In genomic region chr13:32538234-32538620, GRCh38 we compare ENCODE assay signal across 8 cellular contexts. TPM values are rescaled to one million over a fixed set of nuclear protein-coding genes. Genes with fewer than 3 reads are reported as not detected.
DNase-seq lines count a peak whose midpoint lies in the region; ATAC-seq and TF ChIP-seq lines count a peak whose summit lies in the region.

No MANE protein-coding gene starts in this region.

- peak overlapping the region; percentile 45 for H4K91ac ChIP-seq in mesenchymal stem cell (ENCODE audit: low read length)

- H3K36me3 ChIP-seq in Panc1 (ENCODE audit: control insufficient read depth, insufficient read depth, low read length) (peaks cover 18% of the 10 kb centered on the region), mesenchymal stem cell (ENCODE audit: control insufficient read depth in 1 of 2, insufficient read depth in 2 of 2, low read depth in 1 of 2, low read length in 2 of 2) (peaks cover 0 to 33% of the 10 kb centered on the region in 2 experiments), tibial nerve (peaks cover 0 to 17% (median 0%) of the 10 kb centered on the region in 3 donors)

- H2BK120ac ChIP-seq in mesenchymal stem cell (ENCODE audit: low read depth, low read length) = peak overlapping the region; percentile 83

- peak overlapping the region; percentile 95 for H3K9ac ChIP-seq in mesenchymal stem cell (ENCODE audit: low read length)

- no peaks in the 10 kb centered on the region for H3K9me3 ChIP-seq in Panc1 (ENCODE audit: control insufficient read depth, insufficient read depth, low read depth, low read length)
- H3K9me3 ChIP-seq in mesenchymal stem cell (ENCODE audit: control insufficient read depth, low read length) = no peaks in the 10 kb centered on the region
- H3K9me3 ChIP-seq in tibial nerve = no peaks in the 10 kb centered on the region

- H3K4me3 ChIP-seq in Panc1 (ENCODE audit: low read depth in 2 of 2, low read length in 2 of 2) (peak overlapping the region; percentile 68 to 87), dorsolateral prefrontal cortex (peak overlapping the region; percentile 65 to 98 (median 90)), mesenchymal stem cell (ENCODE audit: insufficient read depth in 1 of 2, low read depth in 1 of 2, low read length in 2 of 2) (peak overlapping the region; percentile 77 to 86), tibial nerve (peak overlapping the region; percentile 69 to 80 (median 72))

- H3K79me1 ChIP-seq in mesenchymal stem cell (replicated peaks; ENCODE audit: low read length, poor library complexity, severe bottlenecking) = no peaks in the 10 kb centered on the region

- no TSS peak for BruUV-seq in Panc1 (replicated peaks; lab: Mats Ljungman, UMichigan)

- H3K4ac ChIP-seq in mesenchymal stem cell (ENCODE audit: low read depth in 1 of 2, low read length in 2 of 2) = peak overlapping the region; percentile 19 to 88

- H3K27me3 ChIP-seq in Panc1 (ENCODE audit: control insufficient read depth, insufficient read depth, low read length) (no peaks in the 10 kb centered on the region), dorsolateral prefrontal cortex (no peaks in the 10 kb centered on the region), mesenchymal stem cell (ENCODE audit: control insufficient read depth in 1 of 2, insufficient read depth in 1 of 2, low read length in 2 of 2) (no peaks in the 10 kb centered on the region), tibial nerve (no peaks in the 10 kb centered on the region)

- TF ChIP-seq CTCF in Panc1 (IDR thresholded peaks at IDR 0.05) = no peak
- no peak for TF ChIP-seq CTCF in dorsolateral prefrontal cortex (IDR thresholded peaks at IDR 0.05 in 54 of 56, conservative IDR thresholded peaks at IDR 0.05 in 2 of 56; ENCODE audit: low read depth in 1 of 56, partially characterized antibody in 56 of 56)
- no peak for TF ChIP-seq CTCF in tibial nerve (IDR thresholded peaks at IDR 0.05)

- POLR2A ChIA-PET in Panc1 (lab: Charles Lee) = no interaction called here

- peak overlapping the region; percentile 24 for H3K4me2 ChIP-seq in mesenchymal stem cell (ENCODE audit: low read length, poor library complexity, severe bottlenecking)

- peak overlapping the region; percentile 47 for H2AFZ ChIP-seq in mesenchymal stem cell (ENCODE audit: low read depth, low read length)

- peaks cover 3% of the 10 kb centered on the region; the same call in 1 of the 2 replicates for H3K4me1 ChIP-seq in Panc1 (ENCODE audit: control insufficient read depth, insufficient read depth, low read length)
- peaks cover 2% of the 10 kb centered on the region for H3K4me1 ChIP-seq in mesenchymal stem cell (ENCODE audit: control insufficient read depth, insufficient read depth, low read depth, low read length)
- peaks cover 0 to 44% (median 21%) of the 10 kb centered on the region in 4 donors for H3K4me1 ChIP-seq in tibial nerve

- intact Hi-C loops in Panc1 (cut with micrococcal nuclease; ENCODE audit: unreplicated experiment) = no loop called here
- intact Hi-C loops in dorsolateral prefrontal cortex (cut with DNase I) = loop anchor here (1.0 to 10.0 kb wide), 4 partner anchors 63 to 1004 kb away; partner anchors contain the start of gene N4BP2L1 (in 2 of the 2)

- peak overlapping the region; percentile 95 for H4K8ac ChIP-seq in mesenchymal stem cell (ENCODE audit: low read length)

- peak overlapping the region; percentile 53 for H2AK5ac ChIP-seq in mesenchymal stem cell (ENCODE audit: low read length, severe bottlenecking)

- in situ Hi-C loops in Panc1 (cut with HindIII; ENCODE audit: low pct_unique_long_range_greater_than_20kb, low sequenced_read_pairs) = no loop called here

- peak; percentile 87 for ATAC-seq in GM18511 (IDR thresholded peaks at IDR 0.05; ENCODE audit: unreplicated experiment)
- peak; percentile 81 for ATAC-seq in HG02885 (IDR thresholded peaks at IDR 0.05; ENCODE audit: poor library complexity, unreplicated experiment)
- peak; percentile 88 for ATAC-seq in Panc1

- no peak overlapping the region for H3K23ac ChIP-seq in mesenchymal stem cell (ENCODE audit: low read length in 2 of 2)

- DNase-seq in AG08396 (ENCODE audit: low spot score) (peak; percentile 39), Panc1 (ENCODE audit: low read depth, low spot score) (no peak), dorsolateral prefrontal cortex (peak in 6 of 10 donors; percentile 17 to 48 (median 38)), mesenchymal stem cell (peak; percentile 83), tibial nerve (ENCODE audit: low spot score in 2 of 2) (no peak), GOT3 (lab: John Stamatoyannopoulos, UW) (no peak)

- H3K14ac ChIP-seq in mesenchymal stem cell (ENCODE audit: low read length in 2 of 2) = peak overlapping the region; percentile 23 to 25

- no peak for TF ChIP-seq POLR2A in tibial nerve (IDR thresholded peaks at IDR 0.05)

- H3K27ac ChIP-seq in Panc1 (ENCODE audit: low read length) = peak overlapping the region; percentile 98
- peak overlapping the region; percentile 51 to 97 (median 90) for H3K27ac ChIP-seq in dorsolateral prefrontal cortex
- H3K27ac ChIP-seq in mesenchymal stem cell (ENCODE audit: low read length, poor library complexity, severe bottlenecking) = peak overlapping the region; percentile 94
- peak overlapping the region; percentile 90 to 98 (median 94) for H3K27ac ChIP-seq in tibial nerve

- under 1% methylated on average over 20 of the region's 20 CpGs for WGBS in mesenchymal stem cell
- 0 to 1% methylated on average over 20 of the region's 20 CpGs for WGBS in tibial nerve, 2 donors

- peak overlapping the region; percentile 80 to 96 for H3K18ac ChIP-seq in mesenchymal stem cell (ENCODE audit: low read depth in 1 of 2, low read length in 2 of 2)

- peak overlapping the region; percentile 13 for H2BK15ac ChIP-seq in mesenchymal stem cell (ENCODE audit: low read depth, poor library complexity, severe bottlenecking)

- TF ChIP-seq EP300 in tibial nerve (IDR thresholded peaks at IDR 0.05) = no peak

- H2BK5ac ChIP-seq in mesenchymal stem cell (ENCODE audit: low read depth, low read length, poor library complexity, severe bottlenecking) = peak overlapping the region; percentile 25

- peak overlapping the region in 1 of 2 experiments; percentile 39 for H2BK12ac ChIP-seq in mesenchymal stem cell (ENCODE audit: low read length in 2 of 2)

- CTCF ChIA-PET in Panc1 (lab: Charles Lee) = interaction anchor here (0.6 to 0.7 kb wide), 2 partner anchors 11 to 380 kb away, joined by 6 to 13 read pairs; no protein-coding TSS in a partner anchor

RNA-seq across cellular contexts. Expression of gene N4BP2L2, which starts 0.4 kb away (rescaled TPM):
- total RNA-seq in Panc1 (2021; ENCODE audit: unreplicated experiment) (43.8 TPM), dorsolateral prefrontal cortex (100 to 1,000 TPM; 137 to 249 (median 191) TPM), tibial nerve (100 to 1,000 TPM; 139 to 282 (median 229) TPM)
- polyA plus RNA-seq in Panc1 (2012; ENCODE audit: insufficient read length) = 19.0 TPM
- polyA plus RNA-seq in mesenchymal stem cell (2013, experiment 1 of 2) = 57.8 TPM
- polyA plus RNA-seq in mesenchymal stem cell (2013, experiment 2 of 2) = 57.0 TPM

RNA-seq across cellular contexts. Expression of gene PDS5B, which starts 48.0 kb away (rescaled TPM):
- total RNA-seq in Panc1 (2021; ENCODE audit: unreplicated experiment) = 33.9 TPM
- 9.5 TPM for polyA plus RNA-seq in Panc1 (2012; ENCODE audit: insufficient read length)
- 100 to 1,000 TPM in 78 of 120 experiments, 10 to 100 TPM in 42; 55.6 to 161 (median 108) TPM for total RNA-seq in dorsolateral prefrontal cortex
- 30.1 TPM for polyA plus RNA-seq in mesenchymal stem cell (2013, experiment 1 of 2)
- polyA plus RNA-seq in mesenchymal stem cell (2013, experiment 2 of 2) = 27.3 TPM
- total RNA-seq in tibial nerve = 10 to 100 TPM; 48.8 to 77.1 (median 52.7) TPM

Comparison
In these comparisons a context has a peak if more than half of its experiments do, and no peak if none do; other contexts are left out.
1. DNase-seq: peak in AG08396 (single experiment), dorsolateral prefrontal cortex (6 of 10) and mesenchymal stem cell (single experiment); none in Panc1 (single experiment), tibial nerve (0 of 2) and GOT3 (single experiment).
2. Peak in every context shown above with its lines, with median percentiles within 50 percentile points of each other: ATAC-seq, H3K27ac ChIP-seq and H3K4me3 ChIP-seq.